In genomic region chr12:21248679-21249078, GRCh38 we compare ENCODE assay signal across 9 cellular contexts.
A peak's percentile ranks its signal among the peaks of the same experiment; 100 is the strongest.
DNase-seq lines count a peak whose midpoint lies in the region; ATAC-seq and TF ChIP-seq lines count a peak whose summit lies in the region.
"Had no signal": no experiment of that assay in that cellular context is flagged by ENCODE, and none has a peak within 500 bp of the region (broad histone marks: within the 10 kb centered on the region; RNA-seq: fewer than 3 reads in every experiment).

No MANE protein-coding gene starts in this region.

- 73 to 86% methylated on average over 1 of the region's 1 CpG for WGBS in tibial nerve, 2 donors

- no peak overlapping the region for H3K4me3 ChIP-seq in tibial nerve

- DNase-seq in stimulated activated naive CD8-positive, alpha-beta T cell treated with anti-CD3 and anti-CD28 coated beads, Interleukin-15, amount 100 ng/mL, for 72 hours = no peak
- no peak for DNase-seq in stimulated activated naive CD8-positive, alpha-beta T cell treated with anti-CD3 and anti-CD28 coated beads, Interleukin-15, Interleukin-2, amounts not matched to agents 100 U/mL and 50 U/mL, for 24 hours
- DNase-seq in NCI-H146 treated with DMSO at 0.1 percent for 48 hours (lab: John Stamatoyannopoulos, UW; ENCODE audit: unreplicated experiment) (peak; percentile 23), dermis blood vessel endothelial cell (peak; percentile 34), SHP77 (lab: John Stamatoyannopoulos, UW) (no peak), tibial nerve (ENCODE audit: low spot score in 2 of 2) (no peak)
- no peak for DNase-seq in effector CD8-positive, alpha-beta T cell (lab: John Stamatoyannopoulos, UW)

- TF ChIP-seq EP300 in tibial nerve (IDR thresholded peaks at IDR 0.05) = no peak

- no peak overlapping the region for H3K27ac Mint-ChIP-seq in stimulated activated naive CD8-positive, alpha-beta T cell treated with anti-CD3 and anti-CD28 coated beads, Interleukin-15, amount 100 ng/mL, for 72 hours

- no peaks in the 10 kb centered on the region for H3K4me1 ChIP-seq in tibial nerve
- H3K4me1 ChIP-seq: parathyroid adenoma had no signal

- no peaks in the 10 kb centered on the region for H3K9me3 ChIP-seq in tibial nerve

- no peaks in the 10 kb centered on the region for H3K27me3 ChIP-seq in tibial nerve

- no peaks in the 10 kb centered on the region for H3K36me3 ChIP-seq in tibial nerve

- TF ChIP-seq CTCF in tibial nerve (IDR thresholded peaks at IDR 0.05) = no peak

- H3K9me3 Mint-ChIP-seq in stimulated activated naive CD8-positive, alpha-beta T cell treated with anti-CD3 and anti-CD28 coated beads, Interleukin-15, amount 100 ng/mL, for 72 hours = no peaks in the 10 kb centered on the region

- H3K27me3 Mint-ChIP-seq in stimulated activated naive CD8-positive, alpha-beta T cell treated with anti-CD3 and anti-CD28 coated beads, Interleukin-15, amount 100 ng/mL, for 72 hours = no peaks in the 10 kb centered on the region

- peak; percentile 23 for ATAC-seq in stimulated activated naive CD8-positive, alpha-beta T cell treated with anti-CD3 and anti-CD28 coated beads, Interleukin-15, amount 100 ng/mL, for 72 hours
- no peak for ATAC-seq in stimulated activated naive CD8-positive, alpha-beta T cell treated with anti-CD3 and anti-CD28 coated beads, Interleukin-15, Interleukin-2, amounts not matched to agents 100 U/mL and 50 U/mL, for 24 hours
- ATAC-seq in HG03139 (IDR thresholded peaks at IDR 0.05; ENCODE audit: unreplicated experiment) = no peak

- no peaks in the 10 kb centered on the region for H3K4me1 Mint-ChIP-seq in stimulated activated naive CD8-positive, alpha-beta T cell treated with anti-CD3 and anti-CD28 coated beads, Interleukin-15, amount 100 ng/mL, for 72 hours

- TF ChIP-seq POLR2A in tibial nerve (IDR thresholded peaks at IDR 0.05) = no peak

- no peak overlapping the region for H3K27ac ChIP-seq in tibial nerve
- H3K27ac ChIP-seq: parathyroid adenoma had no signal

- no peak overlapping the region for H3K4me3 Mint-ChIP-seq in stimulated activated naive CD8-positive, alpha-beta T cell treated with anti-CD3 and anti-CD28 coated beads, Interleukin-15, amount 100 ng/mL, for 72 hours

Comparison
In these comparisons a context has a peak if more than half of its experiments do, and no peak if none do; other contexts are left out.
1. DNase-seq: peak in NCI-H146 treated with DMSO at 0.1 percent for 48 hours (single experiment) and dermis blood vessel endothelial cell (single experiment); none in stimulated activated naive CD8-positive, alpha-beta T cell treated with anti-CD3 and anti-CD28 coated beads, Interleukin-15, amount 100 ng/mL, for 72 hours (0 of 2), stimulated activated naive CD8-positive, alpha-beta T cell treated with anti-CD3 and anti-CD28 coated beads, Interleukin-15, Interleukin-2, amounts not matched to agents 100 U/mL and 50 U/mL, for 24 hours (single experiment), SHP77 (0 of 2), effector CD8-positive, alpha-beta T cell (single experiment) and tibial nerve (0 of 2).